22 cellular contexts compared by ENCODE assay signal in the genomic region with DNA sequence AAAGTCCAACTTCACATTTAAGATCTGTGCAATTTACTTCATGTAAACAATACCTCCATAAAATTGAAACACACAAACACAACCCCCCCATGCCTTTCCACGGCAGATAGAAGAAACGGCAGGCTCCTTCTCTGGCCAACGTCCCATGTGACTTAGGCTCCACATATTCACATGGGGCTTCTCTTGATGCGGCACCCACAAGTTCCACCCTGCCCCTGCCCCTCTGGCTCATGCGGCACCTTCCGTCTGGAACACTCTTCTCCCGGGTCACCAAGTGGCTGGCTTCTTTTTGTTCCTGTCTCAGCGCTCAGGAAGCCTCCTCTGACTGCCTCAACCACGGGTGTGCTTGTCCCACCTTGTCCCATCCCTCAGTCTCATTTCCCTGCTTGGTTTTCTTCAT. TPM values are rescaled to one million over a fixed set of nuclear protein-coding genes. Genes with fewer than 3 reads are reported as not detected.
DNase-seq lines count a peak whose midpoint lies in the region; ATAC-seq, FAIRE-seq and TF ChIP-seq lines count a peak whose summit lies in the region.
"Had no signal": no experiment of that assay in that cellular context is flagged by ENCODE, and none has a peak within 500 bp of the region (broad histone marks: within the 10 kb centered on the region; RNA-seq: fewer than 3 reads in every experiment).

No MANE protein-coding gene starts in this region.

- no peaks in the 10 kb centered on the region for H3K36me3 ChIP-seq in A673 (ENCODE audit: insufficient read depth, low read length, poor library complexity, severe bottlenecking)
- no peaks in the 10 kb centered on the region for H3K36me3 ChIP-seq in IMR-90 (ENCODE audit: control insufficient read depth, insufficient read depth, low read length)

- H3K27ac ChIP-seq in A549 (peak overlapping the region; percentile 23 to 35; a peak in 2 of 6 replicates), A673 (ENCODE audit: low read depth, low read length, poor library complexity, severe bottlenecking) (peak overlapping the region; percentile 42), IMR-90 (ENCODE audit: insufficient read depth, low read length) (no peak overlapping the region)
- H3K27ac ChIP-seq: PC-9 had no signal

- H3K14ac ChIP-seq in IMR-90 (replicated peaks; ENCODE audit: low read depth, low read length) = peak overlapping the region; percentile 62; the same call in 1 of the 2 replicates

- no peak overlapping the region for H2AFZ ChIP-seq in IMR-90 (replicated peaks; ENCODE audit: low read length, poor library complexity)
- H2AFZ ChIP-seq: PC-9 had no signal

- peaks cover 12 to 44% of the 10 kb centered on the region in 2 experiments for H3K79me1 ChIP-seq in IMR-90 (ENCODE audit: low read depth in 1 of 2, low read length in 2 of 2)

- peak overlapping the region; percentile 65; the same call in 1 of the 2 replicates for H3K23ac ChIP-seq in IMR-90 (ENCODE audit: low read depth, low read length)

- dilution Hi-C loops in IMR-90 (cut with HindIII; ENCODE audit: low sequenced_read_pairs, unreplicated experiment) = no loop called here

- H3K4me3 ChIP-seq in A549 (no peak overlapping the region), A673 (ENCODE audit: low read depth, low read length, poor library complexity, severe bottlenecking) (no peak overlapping the region), IMR-90 (ENCODE audit: insufficient read depth, low read depth, low read length) (no peak overlapping the region)
- H3K4me3 ChIP-seq: PC-9 had no signal

- no peak overlapping the region for H3K27ac Mint-ChIP-seq in endothelial cell (ENCODE audit: unreplicated experiment)

- H3K4me1 ChIP-seq in A549 (peaks cover 9% of the 10 kb centered on the region), A673 (ENCODE audit: insufficient read depth, low read length, poor library complexity, severe bottlenecking) (no peaks in the 10 kb centered on the region), IMR-90 (ENCODE audit: control insufficient read depth, insufficient read depth, low read length) (peaks cover 9% of the 10 kb centered on the region)

- intact Hi-C loops in A673 (cut with micrococcal nuclease; ENCODE audit: unreplicated experiment) = no loop called here
- intact Hi-C loops in IMR-90 (cut with micrococcal nuclease) = no loop called here

- 77% methylated on average over 9 of the region's 9 CpGs for WGBS in A549 (ENCODE audit: missing lambda C conversion rate)
- 71% methylated on average over 9 of the region's 9 CpGs; no CpG with 5 or more reads in 1 of the 2 experiments for WGBS in IMR-90 (ENCODE audit: extremely low coverage in 2 of 2, insufficient read length in 1 of 2), 2 experiments

- H4K5ac ChIP-seq in IMR-90 (ENCODE audit: low read depth, low read length) = no peak overlapping the region

- H3K9me3 ChIP-seq in A549 = no peaks in the 10 kb centered on the region
- H3K9me3 ChIP-seq in A673 (ENCODE audit: low read depth, low read length, poor library complexity, severe bottlenecking) = no peaks in the 10 kb centered on the region
- no peaks in the 10 kb centered on the region for H3K9me3 ChIP-seq in IMR-90 (ENCODE audit: control insufficient read depth, insufficient read depth, low read length)

- peak overlapping the region; percentile 49 for H3K4ac ChIP-seq in IMR-90 (ENCODE audit: low read depth, low read length)

- H4K91ac ChIP-seq in IMR-90 (ENCODE audit: insufficient read depth, low read depth, low read length) = peak overlapping the region; percentile 45; the same call in 1 of the 2 replicates

- peak overlapping the region; percentile 61; the same call in 1 of the 2 replicates for H2BK120ac ChIP-seq in IMR-90 (ENCODE audit: low read depth, low read length)

- no peak overlapping the region; a peak in 1 of 4 replicates for H4K8ac ChIP-seq in IMR-90 (ENCODE audit: low read depth in 2 of 2, low read length in 2 of 2)

- no peak overlapping the region for H3K9ac ChIP-seq in IMR-90 (ENCODE audit: low read depth, low read length)

- H3K9me3 Mint-ChIP-seq in endothelial cell (ENCODE audit: unreplicated experiment) = no peaks in the 10 kb centered on the region

- H2BK5ac ChIP-seq in IMR-90 (ENCODE audit: low read depth, low read length, poor library complexity, severe bottlenecking) = no peak overlapping the region

- peaks cover 7% of the 10 kb centered on the region; the same call in 1 of the 2 replicates for H3K9me1 ChIP-seq in IMR-90 (ENCODE audit: insufficient read depth, low read length)

- CTCF ChIA-PET in A549 (lab: Yijun Ruan, JAX) = interaction anchor here (1.7 kb wide), 1 partner anchor 11 kb away, joined by 3 read pairs; no protein-coding TSS in a partner anchor
- CTCF ChIA-PET in A673 (lab: Charles Lee) = no interaction called here
- CTCF ChIA-PET in IMR-90 (lab: Yijun Ruan, JAX) = no interaction called here

- H3K4me1 Mint-ChIP-seq in endothelial cell (ENCODE audit: unreplicated experiment) = no peaks in the 10 kb centered on the region

- ATAC-seq in A549 = no peak
- no peak for ATAC-seq in IMR-90 (ENCODE audit: low read depth)

- DNase-seq in A549 (ENCODE audit: low read depth in 1 of 2, low spot score in 1 of 2) = no peak
- no peak for DNase-seq in A673 (ENCODE audit: low spot score)
- DNase-seq in IMR-90 = no peak
- no peak for DNase-seq in endothelial cell (ENCODE audit: low spot score)
- DNase-seq in activated gamma-delta T cell treated with Interleukin-2 at 50 U/mL for 16 hours = no peak
- no peak for DNase-seq in inferior parietal cortex (ENCODE audit: extremely low spot score)
- DNase-seq in DMS153 treated with DMSO at 0.1 percent for 48 hours (lab: John Stamatoyannopoulos, UW; ENCODE audit: unreplicated experiment) = no peak
- DNase-seq in iPS-NIHi11 (ENCODE audit: low spot score) = no peak
- DNase-seq: Calu3, DMS79, HCEC 1CT, KG1, NCI-H1092, NCI-H1694, NCI-H2107, NCI-H345, NCI-H69, PC-9 had no signal

- H2AK5ac ChIP-seq in IMR-90 (ENCODE audit: low read depth, low read length) = peak overlapping the region; percentile 21; the same call in 1 of the 2 replicates

- H4K20me1 ChIP-seq in IMR-90 (ENCODE audit: insufficient read depth, low read length) = no peaks in the 10 kb centered on the region; the same call in 1 of the 2 replicates

- no peak for TF ChIP-seq RAD21 in A549 (conservative IDR thresholded peaks at IDR 0.05 in 1 of 2, IDR thresholded peaks at IDR 0.05 in 1 of 2)
- TF ChIP-seq RAD21 in IMR-90 (IDR thresholded peaks at IDR 0.05; ENCODE audit: low read length) = no peak

- H3K56ac ChIP-seq in IMR-90 (ENCODE audit: extremely low read depth, insufficient read depth, low read length) = no peak overlapping the region

- H3K36me3 Mint-ChIP-seq in endothelial cell (ENCODE audit: low read depth, unreplicated experiment) = peaks cover 9% of the 10 kb centered on the region

- no peak for TF ChIP-seq CTCF in A549 (IDR thresholded peaks at IDR 0.05)
- no peak for TF ChIP-seq CTCF in A673 (conservative IDR thresholded peaks at IDR 0.05; ENCODE audit: low read depth, low read length)
- TF ChIP-seq CTCF in IMR-90 (conservative IDR thresholded peaks at IDR 0.05; ENCODE audit: low read depth, low read length) = no peak
- TF ChIP-seq CTCF in endothelial cell (IDR thresholded peaks at IDR 0.05; ENCODE audit: unreplicated experiment) = no peak

- H3K18ac ChIP-seq in IMR-90 (ENCODE audit: low read depth, low read length) = no peak overlapping the region

- H3K4me2 ChIP-seq in A549 = no peak overlapping the region
- no peak overlapping the region for H3K4me2 ChIP-seq in IMR-90 (ENCODE audit: low read depth, low read length)
- H3K4me2 ChIP-seq: PC-9 had no signal

- no peaks in the 10 kb centered on the region for H3K27me3 ChIP-seq in A673 (replicated peaks; ENCODE audit: insufficient read depth, low read depth, low read length, poor library complexity)
- no peaks in the 10 kb centered on the region for H3K27me3 ChIP-seq in IMR-90 (ENCODE audit: control insufficient read depth, insufficient read depth, low read length)

- in situ Hi-C loops in IMR-90 (cut with MboI; ENCODE audit: low sequenced_read_pairs) = no loop called here

- BruUV-seq in A673 (replicated peaks; lab: Mats Ljungman, UMichigan) (no TSS peak), IMR-90 (replicated peaks; lab: Mats Ljungman, UMichigan) (no TSS peak)

- peak overlapping the region; percentile 32; the same call in 1 of the 2 replicates for H2BK20ac ChIP-seq in IMR-90 (ENCODE audit: low read depth, low read length)

- TF ChIP-seq POLR2A in A549 (IDR thresholded peaks at IDR 0.05; ENCODE audit: low read length) (no peak), IMR-90 (IDR thresholded peaks at IDR 0.05; ENCODE audit: low read depth, low read length) (no peak)

- H3K4me3 Mint-ChIP-seq in endothelial cell (ENCODE audit: unreplicated experiment) = peak overlapping the region; percentile 9
- H3K4me3 Mint-ChIP-seq: CD14-positive monocyte had no signal

- POLR2A ChIA-PET in A549 (lab: Yijun Ruan, JAX) (interaction anchor here (0.6 kb wide), 1 partner anchor 281 kb away, joined by 6 read pairs; no protein-coding TSS in a partner anchor), A673 (lab: Charles Lee; ENCODE audit: low non-redundant PET) (no interaction called here), IMR-90 (lab: Charles Lee; ENCODE audit: unreplicated experiment) (no interaction called here)

- TF ChIP-seq EP300 in A549 (IDR thresholded peaks at IDR 0.05) = no peak

- FAIRE-seq in A549 (lab: Jason Lieb, UNC) = no peak
- FAIRE-seq: G401.6, GM12891, GM19239 had no signal

- H3K27me3 Mint-ChIP-seq in endothelial cell (ENCODE audit: unreplicated experiment) = peaks cover 2% of the 10 kb centered on the region

- no peak overlapping the region for H2AK9ac ChIP-seq in IMR-90 (replicated peaks; ENCODE audit: low read depth, low read length, poor library complexity)

- H2BK15ac ChIP-seq in IMR-90 (ENCODE audit: low read depth, low read length) = no peak overlapping the region

RNA-seq across cellular contexts. Expression of a gene that starts 25.6 kb away (rescaled TPM):
- polyA plus RNA-seq in A549 (2011; rRNA removed) = 5.0 and 5.2 TPM in 2 replicates
- 8.8 and 9.9 TPM in 2 replicates for polyA plus RNA-seq in A549 (2012; cell fraction: cytosol; rRNA removed)
- polyA plus RNA-seq in A549 (2012; cell fraction: nucleus; rRNA removed) = 17.6 and 18.6 TPM in 2 replicates
- 5.5 to 7.6 TPM (median 7.2 TPM) in 3 replicates for polyA plus RNA-seq in A549 (2017; fragmentation: RNase III; extraction: RNeasy Plus Mini Kit Qiagen cat#74134 plus additional on column Dnase treatment)
- 9.4 and 9.5 TPM in 2 replicates for polyA minus RNA-seq in A549 (2011; rRNA and poly(A)+ RNA removed)
- total RNA-seq in A673 (2021) = 11.0 and 11.3 TPM in 2 replicates
- 7.5 and 10.6 TPM in 2 replicates for total RNA-seq in IMR-90 (2012; rRNA removed)
- polyA plus RNA-seq in IMR-90 (2012; rRNA removed) = 17.8 and 19.4 TPM in 2 replicates
- polyA plus RNA-seq in IMR-90 (2012; cell fraction: cytosol; rRNA removed) = 12.5 and 37.8 TPM in 2 replicates
- 22.4 and 23.4 TPM in 2 replicates for polyA plus RNA-seq in IMR-90 (2012; cell fraction: nucleus; rRNA removed; ENCODE audit: low replicate concordance)
- 24.5 TPM for total RNA-seq in endothelial cell (ENCODE audit: unreplicated experiment)

RNA-seq across cellular contexts. Expression of a gene that starts 36.9 kb away (rescaled TPM):
- polyA plus RNA-seq in A549 (2011; rRNA removed) (not detected in 2 replicates), A549 (2017; fragmentation: RNase III; extraction: RNeasy Plus Mini Kit Qiagen cat#74134 plus additional on column Dnase treatment) (not detected in 3 replicates), IMR-90 (2012; rRNA removed) (not detected in 2 replicates)
- 0.34 and 0.54 TPM in 2 replicates for polyA plus RNA-seq in A549 (2012; cell fraction: cytosol; rRNA removed)
- polyA plus RNA-seq in A549 (2012; cell fraction: nucleus; rRNA removed) = 6.3 and 6.9 TPM in 2 replicates
- polyA minus RNA-seq in A549 (2011; rRNA and poly(A)+ RNA removed) = not detected in 2 replicates
- total RNA-seq in A673 (2021) (1.5 TPM in 1 of 2 replicates, not detected in the other), IMR-90 (2012; rRNA removed) (not detected in 2 replicates), endothelial cell (ENCODE audit: unreplicated experiment) (1.1 TPM)
- 0.25 and 0.32 TPM in 2 replicates for polyA plus RNA-seq in IMR-90 (2012; cell fraction: cytosol; rRNA removed)
- 5.7 and 7.9 TPM in 2 replicates for polyA plus RNA-seq in IMR-90 (2012; cell fraction: nucleus; rRNA removed; ENCODE audit: low replicate concordance)
- total RNA-seq: PC-9 had no signal

RNA-seq across cellular contexts. Expression of a gene that starts 41.3 kb away (rescaled TPM):
- polyA plus RNA-seq in A549 (2011; rRNA removed) (0.79 and 0.88 TPM in 2 replicates), A549 (2017; fragmentation: RNase III; extraction: RNeasy Plus Mini Kit Qiagen cat#74134 plus additional on column Dnase treatment) (0.79 to 1.3 TPM (median 0.89 TPM) in 3 replicates), IMR-90 (2012; rRNA removed) (0.26 and 0.67 TPM in 2 replicates)
- polyA plus RNA-seq in A549 (2012; cell fraction: cytosol; rRNA removed) = 0.69 and 0.82 TPM in 2 replicates
- 9.4 and 13.4 TPM in 2 replicates for polyA plus RNA-seq in A549 (2012; cell fraction: nucleus; rRNA removed)
- 0.68 and 2.2 TPM in 2 replicates for polyA minus RNA-seq in A549 (2011; rRNA and poly(A)+ RNA removed)
- total RNA-seq in A673 (2021) (1.7 and 3.4 TPM in 2 replicates), IMR-90 (2012; rRNA removed) (0.28 and 0.36 TPM in 2 replicates), endothelial cell (ENCODE audit: unreplicated experiment) (8.2 TPM)
- polyA plus RNA-seq in IMR-90 (2012; cell fraction: cytosol; rRNA removed) = 0.02 and 0.09 TPM in 2 replicates
- polyA plus RNA-seq in IMR-90 (2012; cell fraction: nucleus; rRNA removed; ENCODE audit: low replicate concordance) = 5.8 and 6.1 TPM in 2 replicates
